ENCODE assay signal across 8 cellular contexts in genomic region chrX:44252688-44253572, GRCh38.
DNase-seq lines count a peak whose midpoint lies in the region; ATAC-seq and TF ChIP-seq lines count a peak whose summit lies in the region.
"Not testable (repeated sequence)": the region's sequence is repeated elsewhere in the genome, so short reads cannot be mapped to it uniquely, and the experiment has no call there.

No MANE protein-coding gene starts in this region.

- not testable (repeated sequence) for H3K4me1 Mint-ChIP-seq in GM23338, neural progenitor cell

- H3K27ac Mint-ChIP-seq in GM23338, neural progenitor cell: not testable (repeated sequence)

- H3K27me3 ChIP-seq in GM23338 (ENCODE audit: insufficient read depth); neural progenitor cell: not testable (repeated sequence)

- H3K9me2 ChIP-seq in GM23338 (ENCODE audit: insufficient read depth) = not testable (repeated sequence)

- peaks cover 19% of the 10 kb centered on the region for H3K4me1 ChIP-seq in ES-I3 (ENCODE audit: insufficient read depth, low read length)
- H3K4me1 ChIP-seq in GM23338 (ENCODE audit: insufficient read depth); neural progenitor cell: not testable (repeated sequence)

- H3K9me3 ChIP-seq in ES-I3 (ENCODE audit: control insufficient read depth, insufficient read depth, low read length); neural progenitor cell (ENCODE audit: low read depth): not testable (repeated sequence)

- H3K4me3 ChIP-seq in GM23338, neural progenitor cell: not testable (repeated sequence)

- not testable (repeated sequence) for H3K36me3 ChIP-seq in ES-I3 (ENCODE audit: insufficient read depth, low read length); GM23338 (ENCODE audit: insufficient read depth); neural progenitor cell

- H3K9me3 Mint-ChIP-seq in GM23338 = peaks cover 15% of the 10 kb centered on the region; the same call in 2 of the 3 replicates
- H3K9me3 Mint-ChIP-seq in neural progenitor cell = peaks cover 11% of the 10 kb centered on the region

- DNase-seq in GM23338 (ENCODE audit: low spot score) (peak; percentile 61), KBM-7 (peak; percentile 74), SW480 (ENCODE audit: low spot score) (peak; percentile 70), fibroblast of the conjunctiva (ENCODE audit: low read depth) (peak; percentile 2), neural progenitor cell (ENCODE audit: low spot score) (peak; percentile 11)
- peak; percentile 25 for DNase-seq in activated T-helper 9 cell treated with anti-CD3 and anti-CD28 coated beads, Interleukin-2, amount 50 U/mL, for 16 hours (ENCODE audit: low read depth)
- peak; percentile 48 for DNase-seq in stimulated activated naive CD8-positive, alpha-beta T cell treated with anti-CD3 and anti-CD28 coated beads, Interleukin-15, Interleukin-2, amounts not matched to agents 100 U/mL and 50 U/mL, for 24 hours

- H3K79me2 ChIP-seq in GM23338 (replicated peaks; ENCODE audit: insufficient read depth); neural progenitor cell (ENCODE audit: low read depth): not testable (repeated sequence)

- not testable (repeated sequence) for H4K20me1 ChIP-seq in GM23338 (replicated peaks; ENCODE audit: insufficient read depth); neural progenitor cell (ENCODE audit: low read depth)

- not testable (repeated sequence) for H3K27me3 Mint-ChIP-seq in GM23338 (ENCODE audit: insufficient read depth, low read depth, poor library complexity); neural progenitor cell (ENCODE audit: insufficient read depth, low read depth)

- H3K36me3 Mint-ChIP-seq in GM23338 (ENCODE audit: low read depth) = peaks cover 16% of the 10 kb centered on the region; the same call in 2 of the 3 replicates
- H3K36me3 Mint-ChIP-seq in neural progenitor cell = not testable (repeated sequence)

- not testable (repeated sequence) for H3F3A ChIP-seq in GM23338 (replicated peaks; ENCODE audit: low read depth); neural progenitor cell (ENCODE audit: low read depth)

- peak overlapping the region; percentile 11; the same call in 1 of the 2 replicates for H3K9ac ChIP-seq in ES-I3 (ENCODE audit: low read depth, low read length)
- not testable (repeated sequence) for H3K9ac ChIP-seq in neural progenitor cell

- not testable (repeated sequence) for H3K27ac ChIP-seq in GM23338 (ENCODE audit: low read depth); neural progenitor cell

- not testable (repeated sequence) for ATAC-seq in GM23338; stimulated activated naive CD8-positive, alpha-beta T cell treated with anti-CD3 and anti-CD28 coated beads, Interleukin-15, Interleukin-2, amounts not matched to agents 100 U/mL and 50 U/mL, for 24 hours

- peak overlapping the region; percentile 57; the same call in 1 of the 2 replicates for H3K4me2 ChIP-seq in GM23338
- not testable (repeated sequence) for H3K4me2 ChIP-seq in neural progenitor cell

- TF ChIP-seq CTCF in GM23338 (conservative IDR thresholded peaks at IDR 0.05; ENCODE audit: low read depth in 2 of 2); neural progenitor cell (IDR thresholded peaks at IDR 0.05): not testable (repeated sequence)

- in situ Hi-C loops in KBM-7 (cut with MboI; ENCODE audit: low pct_unique_long_range_greater_than_20kb, low sequenced_read_pairs) = not testable (repeated sequence)

- H3K4me3 Mint-ChIP-seq in GM23338, neural progenitor cell: not testable (repeated sequence)

- not testable (repeated sequence) for H2AFZ ChIP-seq in GM23338
- peak overlapping the region; percentile 26 for H2AFZ ChIP-seq in neural progenitor cell (replicated peaks)

Comparison
In these comparisons a context has a peak if more than half of its experiments do, and no peak if none do; other contexts are left out.
1. DNase-seq: peak in every context shown above with its lines; median percentile 74 in KBM-7; 70 in SW480; 61 in GM23338; 48 in stimulated activated naive CD8-positive, alpha-beta T cell treated with anti-CD3 and anti-CD28 coated beads, Interleukin-15, Interleukin-2, amounts not matched to agents 100 U/mL and 50 U/mL, for 24 hours; 25 in activated T-helper 9 cell treated with anti-CD3 and anti-CD28 coated beads, Interleukin-2, amount 50 U/mL, for 16 hours; 11 in neural progenitor cell; 2 in fibroblast of the conjunctiva.